14 cellular contexts compared by ENCODE assay signal in the genomic region with DNA sequence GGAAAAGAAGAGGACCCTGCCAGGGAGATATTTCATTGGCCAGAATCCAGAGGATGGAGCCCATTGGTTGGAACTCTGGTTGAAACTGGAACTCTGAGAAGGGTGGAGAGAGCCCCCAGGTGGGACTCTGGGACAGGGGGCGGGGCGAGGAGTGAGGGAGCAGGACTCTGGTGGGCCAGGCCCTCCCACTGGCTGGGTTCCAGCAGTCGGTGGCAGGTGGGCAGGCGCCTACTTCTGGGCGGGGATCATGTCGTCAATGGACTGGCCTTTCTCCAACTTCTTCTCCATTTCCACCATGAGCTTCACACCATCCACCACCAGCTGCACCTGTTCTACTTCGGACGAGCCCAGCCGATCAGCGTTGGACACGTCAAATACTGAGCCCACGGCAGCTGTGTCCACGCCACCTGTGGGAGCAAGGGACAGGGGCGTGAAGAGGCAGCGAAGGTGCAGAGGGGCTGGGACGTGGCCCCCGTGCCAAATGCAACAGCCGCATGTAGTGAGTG. TPM values are rescaled to one million over a fixed set of nuclear protein-coding genes. Genes with fewer than 3 reads are reported as not detected.
DNase-seq lines count a peak whose midpoint lies in the region; ATAC-seq, FAIRE-seq and TF ChIP-seq lines count a peak whose summit lies in the region.
"Had no signal": no experiment of that assay in that cellular context is flagged by ENCODE, and none has a peak within 500 bp of the region (broad histone marks: within the 10 kb centered on the region; RNA-seq: fewer than 3 reads in every experiment).

No MANE protein-coding gene starts in this region.

- peaks cover 12% of the 10 kb centered on the region for H3K4me1 ChIP-seq in keratinocyte (ENCODE audit: control insufficient read depth, extremely low read depth, insufficient read depth, low read length)
- H3K4me1 ChIP-seq in left lung = no peaks in the 10 kb centered on the region
- H3K4me1 ChIP-seq: colonic mucosa, SJSA1 had no signal

- no peaks in the 10 kb centered on the region for H3K79me2 ChIP-seq in keratinocyte (ENCODE audit: control insufficient read depth, insufficient read depth, low read length)

- TF ChIP-seq CTCF in keratinocyte (optimal IDR thresholded peaks at IDR 0.05 in 1 of 3, IDR thresholded peaks at IDR 0.05 in 1 of 3, conservative IDR thresholded peaks at IDR 0.05 in 1 of 3; ENCODE audit: extremely low read depth in 1 of 3, insufficient read depth in 2 of 3, low read length in 3 of 3) (no peak), foreskin fibroblast (IDR thresholded peaks at IDR 0.05; ENCODE audit: low read depth, low read length) (no peak), left lung (IDR thresholded peaks at IDR 0.05) (no peak)

- intact Hi-C loops in left lung (cut with DNase I) = no loop called here

- ATAC-seq in left lung = no peak

- no peaks in the 10 kb centered on the region for H3K9me1 ChIP-seq in keratinocyte (ENCODE audit: control insufficient read depth, extremely low read depth, insufficient read depth, low read length)

- H3K27me3 ChIP-seq in keratinocyte (ENCODE audit: control insufficient read depth, extremely low read depth, insufficient read depth, low read length) = no peaks in the 10 kb centered on the region
- H3K27me3 ChIP-seq in left lung = peaks cover 0 to 11% of the 10 kb centered on the region in 2 donors
- H3K27me3 ChIP-seq: colonic mucosa, SJSA1 had no signal

- no peak overlapping the region for H3K4me3 ChIP-seq in keratinocyte (ENCODE audit: control insufficient read depth in 2 of 3, extremely low read depth in 1 of 3, insufficient read depth in 2 of 3, low read depth in 1 of 3, low read length in 3 of 3)
- no peak overlapping the region for H3K4me3 ChIP-seq in foreskin fibroblast (ENCODE audit: low read depth in 1 of 2, low read length in 2 of 2)
- no peak overlapping the region for H3K4me3 ChIP-seq in left lung
- H3K4me3 ChIP-seq: colonic mucosa, SJSA1 had no signal

- DNase-seq in DMS153 (lab: John Stamatoyannopoulos, UW) (peak; percentile 61), NCI-H1048 (lab: John Stamatoyannopoulos, UW) (peak; percentile 28), NCI-H524 treated with DMSO at 0.1 percent for 48 hours (lab: John Stamatoyannopoulos, UW) (peak; percentile 4), keratinocyte (ENCODE audit: low read depth, low spot score) (no peak), foreskin fibroblast (no peak), left lung (no peak), LoVo (ENCODE audit: low spot score) (no peak)
- DNase-seq: colonic mucosa, erythroblast, head of caudate nucleus had no signal

- dilution Hi-C loops in keratinocyte (cut with MboI; ENCODE audit: extremely low pct_ligation_motif_present, low sequenced_read_pairs) = no loop called here

- H3K27ac ChIP-seq in keratinocyte (ENCODE audit: control insufficient read depth, insufficient read depth, low read length) = no peak overlapping the region
- H3K27ac ChIP-seq in left lung = no peak overlapping the region
- H3K27ac ChIP-seq: colonic mucosa, SJSA1 had no signal

- H3K9ac ChIP-seq in keratinocyte (ENCODE audit: control insufficient read depth, extremely low read depth, insufficient read depth, low read length) = no peak overlapping the region

- peak overlapping the region; percentile 62 for H3K4me2 ChIP-seq in keratinocyte (ENCODE audit: control insufficient read depth, extremely low read depth, insufficient read depth, low read depth, low read length)

- H3K9me3 ChIP-seq in keratinocyte (ENCODE audit: control insufficient read depth, low read depth, low read length) (no peaks in the 10 kb centered on the region), left lung (no peaks in the 10 kb centered on the region)
- H3K9me3 ChIP-seq: colonic mucosa, SJSA1 had no signal

- H2AFZ ChIP-seq in keratinocyte (ENCODE audit: control insufficient read depth, low read length) = no peak overlapping the region

- no peaks in the 10 kb centered on the region for H4K20me1 ChIP-seq in keratinocyte (ENCODE audit: control insufficient read depth, extremely low read depth, insufficient read depth, low read length)

- peaks cover 0 to 2% of the 10 kb centered on the region in 2 experiments for H3K36me3 ChIP-seq in keratinocyte (ENCODE audit: control insufficient read depth in 2 of 2, extremely low read depth in 1 of 2, insufficient read depth in 2 of 2, low read length in 2 of 2)
- peaks cover 0 to 11% of the 10 kb centered on the region in 2 donors for H3K36me3 ChIP-seq in left lung
- H3K36me3 ChIP-seq: colonic mucosa, SJSA1 had no signal

- FAIRE-seq in keratinocyte (lab: Jason Lieb, UNC) = no peak

RNA-seq across cellular contexts. Expression of a gene that starts 16.1 kb away (rescaled TPM):
- 0.03 TPM in 1 of 3 replicates, not detected in the others for polyA plus RNA-seq in keratinocyte
- not detected for polyA plus RNA-seq in keratinocyte (2011; ENCODE audit: low read depth)
- polyA plus RNA-seq in keratinocyte (2011; cell fraction: cytosol; rRNA removed) = not detected in 2 replicates
- polyA plus RNA-seq in keratinocyte (2011; cell fraction: nucleus; rRNA removed) = not detected in 2 replicates
- polyA plus RNA-seq in keratinocyte (2012; ENCODE audit: low replicate concordance) = 0.21 TPM in 1 of 2 replicates, not detected in the other
- not detected in 3 replicates for polyA minus RNA-seq in keratinocyte
- not detected for polyA minus RNA-seq in keratinocyte (2011; cell fraction: cytosol; rRNA and poly(A)+ RNA removed)
- not detected in 2 replicates for polyA minus RNA-seq in keratinocyte (2011; cell fraction: nucleus; rRNA and poly(A)+ RNA removed)
- 1 to 10 TPM; 1.2 to 1.7 TPM for total RNA-seq in left lung
- total RNA-seq: activated T-helper 2 cell treated with anti-CD3 and anti-CD28 coated beads, Interferon-gamma antibody, Interleukin-2, Interleukin-4, amounts not matched to agents 10 μg/mL and 5 μg/mL and 100 μg/mL, durations not matched to agents 14 hours and 24 hours and 36 hours; progenitor cell of endocrine pancreas; SJSA1 had no signal
- polyA plus RNA-seq: BJ had no signal

RNA-seq across cellular contexts. Expression of a gene that starts 34.0 kb away (rescaled TPM):
- polyA plus RNA-seq in keratinocyte = 14.7 to 27.9 TPM (median 15.3 TPM) in 3 replicates
- polyA plus RNA-seq in keratinocyte (2011; ENCODE audit: low read depth) = 59.9 TPM
- polyA plus RNA-seq in keratinocyte (2011; cell fraction: cytosol; rRNA removed) = 7.2 and 22.3 TPM in 2 replicates
- 12.1 and 18.4 TPM in 2 replicates for polyA plus RNA-seq in keratinocyte (2011; cell fraction: nucleus; rRNA removed)
- polyA plus RNA-seq in keratinocyte (2012; ENCODE audit: low replicate concordance) = 35.8 and 57.4 TPM in 2 replicates
- 6.2 to 11.3 TPM (median 10.3 TPM) in 3 replicates for polyA minus RNA-seq in keratinocyte
- 31.7 TPM for polyA minus RNA-seq in keratinocyte (2011; cell fraction: cytosol; rRNA and poly(A)+ RNA removed)
- polyA minus RNA-seq in keratinocyte (2011; cell fraction: nucleus; rRNA and poly(A)+ RNA removed) = 7.8 and 10.4 TPM in 2 replicates
- total RNA-seq in left lung = 1 to 10 TPM in 1 of 2 donors, under 1 TPM in 1; 0.73 to 1.9 TPM
- total RNA-seq: activated T-helper 2 cell treated with anti-CD3 and anti-CD28 coated beads, Interferon-gamma antibody, Interleukin-2, Interleukin-4, amounts not matched to agents 10 μg/mL and 5 μg/mL and 100 μg/mL, durations not matched to agents 14 hours and 24 hours and 36 hours; colonic mucosa had no signal

RNA-seq across cellular contexts. Expression of a gene that starts 55.5 kb away (rescaled TPM):
- 16.9 to 38.0 TPM (median 19.7 TPM) in 3 replicates for polyA plus RNA-seq in keratinocyte
- polyA plus RNA-seq in keratinocyte (2011; ENCODE audit: low read depth) = 61.7 TPM
- 29.2 and 34.8 TPM in 2 replicates for polyA plus RNA-seq in keratinocyte (2011; cell fraction: cytosol; rRNA removed)
- polyA plus RNA-seq in keratinocyte (2011; cell fraction: nucleus; rRNA removed) = 42.3 and 53.8 TPM in 2 replicates
- 37.5 and 39.9 TPM in 2 replicates for polyA plus RNA-seq in keratinocyte (2012; ENCODE audit: low replicate concordance)
- 33.0 to 71.5 TPM (median 34.9 TPM) in 3 replicates for polyA minus RNA-seq in keratinocyte
- 29.9 TPM for polyA minus RNA-seq in keratinocyte (2011; cell fraction: cytosol; rRNA and poly(A)+ RNA removed)
- polyA minus RNA-seq in keratinocyte (2011; cell fraction: nucleus; rRNA and poly(A)+ RNA removed) = 14.9 and 35.7 TPM in 2 replicates
- 10 to 100 TPM; 24.6 to 33.7 TPM for total RNA-seq in left lung

Comparison
In these comparisons a context has a peak if more than half of its experiments do, and no peak if none do; other contexts are left out.
1. DNase-seq: peak in DMS153 (single experiment), NCI-H1048 (single experiment) and NCI-H524 treated with DMSO at 0.1 percent for 48 hours (single experiment); none in keratinocyte (single experiment), foreskin fibroblast (0 of 2), left lung (0 of 2) and LoVo (single experiment).